In the genomic region with DNA sequence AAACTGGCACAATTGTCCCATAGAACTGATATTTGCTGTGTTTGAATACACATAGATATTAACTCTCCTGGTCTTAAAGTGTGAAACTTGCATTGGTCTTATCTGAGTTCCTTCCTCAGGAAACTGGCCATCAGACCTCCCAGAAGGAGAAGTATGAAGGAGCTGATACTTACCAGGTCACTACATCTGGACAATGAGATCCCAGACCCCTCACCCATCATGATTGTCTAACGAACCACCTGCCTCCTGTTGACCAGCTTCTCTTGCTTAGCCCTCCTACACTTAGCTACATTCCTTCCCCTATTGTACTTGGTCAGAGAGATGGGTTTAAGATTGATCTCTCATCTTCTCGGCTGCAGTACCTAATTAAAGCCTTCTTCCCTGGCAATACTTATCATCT, we compare ENCODE assay signal across 11 cellular contexts.
"Had no signal": no experiment of that assay in that cellular context is flagged by ENCODE, and none has a peak within 500 bp of the region (broad histone marks: within the 10 kb centered on the region; RNA-seq: fewer than 3 reads in every experiment).

No MANE protein-coding gene starts in this region.

- H3K4me3 ChIP-seq: breast epithelium, gastroesophageal sphincter, hepatocyte, left ventricle myocardium inferior, lung, ovary, sigmoid colon, upper lobe of left lung had no signal

- H3K36me3 ChIP-seq: breast epithelium, gastroesophageal sphincter, left ventricle myocardium inferior, ovary, sigmoid colon, upper lobe of left lung had no signal

- H3K27me3 ChIP-seq: breast epithelium, gastroesophageal sphincter, hepatocyte, ovary, sigmoid colon, upper lobe of left lung had no signal

- H3K79me2 ChIP-seq: hepatocyte had no signal

- H3K4me1 ChIP-seq: breast epithelium had no signal

- FAIRE-seq: colon, small intestine had no signal

- H3K9me3 ChIP-seq: breast epithelium, gastroesophageal sphincter, left ventricle myocardium inferior, ovary, sigmoid colon, upper lobe of left lung had no signal

- H3K27ac ChIP-seq: breast epithelium, gastroesophageal sphincter, hepatocyte, left ventricle myocardium inferior, ovary, sigmoid colon, upper lobe of left lung had no signal

- H2AFZ ChIP-seq: hepatocyte had no signal

- DNase-seq: activated B cell treated with CpG ODN at 0.5 μM for 24 hours had no signal

- H3K4me2 ChIP-seq: hepatocyte had no signal
